In the genomic region with DNA sequence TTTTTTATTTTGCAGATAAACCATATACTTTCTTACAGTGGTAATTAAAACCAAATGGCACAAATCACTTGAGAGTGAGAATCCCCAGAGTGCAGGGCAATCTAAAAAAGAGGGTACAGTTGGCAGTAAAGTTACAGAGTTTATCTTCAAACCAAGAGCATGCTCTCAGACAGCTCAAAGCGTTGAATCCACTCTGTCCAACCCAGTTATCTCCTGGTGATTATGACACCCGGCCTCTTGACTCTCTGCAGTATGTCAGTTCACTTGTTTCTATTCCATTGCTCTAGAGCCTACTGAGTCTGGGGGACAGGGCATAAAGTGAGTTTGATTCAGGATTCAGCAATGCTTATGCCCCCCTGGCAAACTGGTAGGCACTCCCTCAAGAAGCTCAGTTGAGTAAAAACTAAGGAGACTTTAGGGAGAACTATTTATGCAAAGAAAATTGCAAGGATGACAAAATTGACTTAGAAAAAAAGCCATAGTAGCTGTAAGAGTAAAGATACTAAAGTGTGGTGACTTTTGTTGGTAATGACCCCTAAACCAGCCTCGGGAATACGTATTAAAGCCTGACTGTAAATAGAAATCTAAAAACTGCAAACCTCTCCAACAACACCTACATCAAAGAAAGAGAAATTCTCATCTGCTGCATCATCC, we compare ENCODE assay signal across 27 cellular contexts. TPM values are rescaled to one million over a fixed set of nuclear protein-coding genes. Genes with fewer than 3 reads are reported as not detected.
DNase-seq lines count a peak whose midpoint lies in the region; ATAC-seq and TF ChIP-seq lines count a peak whose summit lies in the region.
"Had no signal": no experiment of that assay in that cellular context is flagged by ENCODE, and none has a peak within 500 bp of the region (broad histone marks: within the 10 kb centered on the region; RNA-seq: fewer than 3 reads in every experiment).

No MANE protein-coding gene starts in this region.

- H2AFZ ChIP-seq in parathyroid adenoma: peak overlapping the region; percentile 34

- H3K27me3 ChIP-seq in heart left ventricle (peaks cover 0 to 10% (median 0%) of the 10 kb centered on the region in 9 donors), parathyroid adenoma (ENCODE audit: control insufficient read depth, insufficient read depth, low read length) (no peaks in the 10 kb centered on the region)
- H3K27me3 ChIP-seq: MG63, SJSA1 had no signal

- H3K4me3 ChIP-seq in heart left ventricle (no peak overlapping the region), parathyroid adenoma (ENCODE audit: low read depth, low read length) (no peak overlapping the region), coronary artery (no peak overlapping the region)
- H3K4me3 ChIP-seq: MG63, prostate gland, SJSA1 had no signal

- no peaks in the 10 kb centered on the region for H3K79me2 ChIP-seq in parathyroid adenoma

- peak; percentile 74 to 87 (median 82) for ATAC-seq in heart left ventricle
- ATAC-seq in stimulated activated naive CD8-positive, alpha-beta T cell treated with anti-CD3 and anti-CD28 coated beads, Interleukin-15, Interleukin-2, amounts not matched to agents 100 U/mL and 50 U/mL, for 24 hours: no peak
- ATAC-seq: activated naive CD8-positive, alpha-beta T cell treated with anti-CD3 and anti-CD28 coated beads, Interleukin-2, amount 50 U/mL, for 24 hours; stimulated activated memory B cell treated with anti-CD40 and anti-IgM and Interleukin-4, amounts not matched to agents 10 μg/mL and 1 μg/mL and 100 μg/mL, for 72 hours had no signal

- 52 to 67% (median 54%) methylated on average over 4 of the region's 4 CpGs for WGBS in heart left ventricle, 4 donors

- H3K4me1 ChIP-seq in heart left ventricle (peaks cover 0 to 15% (median 5%) of the 10 kb centered on the region in 12 donors), parathyroid adenoma (no peaks in the 10 kb centered on the region)
- H3K4me1 ChIP-seq: prostate gland, SJSA1 had no signal

- H3K27ac ChIP-seq in heart left ventricle (no peak overlapping the region), parathyroid adenoma (no peak overlapping the region), coronary artery (no peak overlapping the region)
- H3K27ac ChIP-seq: prostate gland, SJSA1 had no signal

- no peak for TF ChIP-seq POLR2A in heart left ventricle (IDR thresholded peaks at IDR 0.05)

- no peak overlapping the region for H3K9ac ChIP-seq in parathyroid adenoma

- peaks cover 0 to 9% (median 5%) of the 10 kb centered on the region in 12 donors for H3K9me3 ChIP-seq in heart left ventricle
- no peaks in the 10 kb centered on the region for H3K9me3 ChIP-seq in parathyroid adenoma (ENCODE audit: control insufficient read depth, low read length)
- H3K9me3 ChIP-seq: MG63, prostate gland, SJSA1 had no signal

- TF ChIP-seq CTCF in heart left ventricle (IDR thresholded peaks at IDR 0.05) (no peak), parathyroid adenoma (IDR thresholded peaks at IDR 0.05) (no peak), coronary artery (IDR thresholded peaks at IDR 0.05) (no peak)

- no peak overlapping the region for H3K4me2 ChIP-seq in parathyroid adenoma (ENCODE audit: low read length)

- intact Hi-C loops in heart left ventricle (cut with DNase I): loop anchor here (5.0 to 10.0 kb wide), 11 partner anchors 57 to 1027 kb away; partner anchors contain the start of genes SGCE (in 4 of the 10) and CASD1 (in 1 of the 10)

- DNase-seq in NCI-H748 (lab: John Stamatoyannopoulos, UW; ENCODE audit: unreplicated experiment): peak; percentile 25
- no peak for DNase-seq in NCI-H748 treated with DMSO at 0.1 percent for 48 hours (lab: John Stamatoyannopoulos, UW)
- DNase-seq in NCI-H1092 treated with DMSO at 0.1 percent for 48 hours (lab: John Stamatoyannopoulos, UW): peak; percentile 83
- DNase-seq in heart left ventricle: peak in 1 of 5 donors; percentile 25
- DNase-seq in activated naive CD4-positive, alpha-beta T cell treated with Interleukin-2 at 50 U/mL for 16 hours: no peak
- no peak for DNase-seq in coronary artery (ENCODE audit: low spot score)
- no peak for DNase-seq in stimulated activated naive CD8-positive, alpha-beta T cell treated with anti-CD3 and anti-CD28 coated beads, Interleukin-15, Interleukin-2, amounts not matched to agents 100 U/mL and 50 U/mL, for 24 hours
- DNase-seq: activated CD4-positive, alpha-beta T cell treated with anti-CD3 and anti-CD28 coated beads, Interleukin-2, amount 50 U/mL, for 48 hours; activated naive CD8-positive, alpha-beta T cell treated with anti-CD3 and anti-CD28 coated beads, Interleukin-2, amount 50 U/mL, for 24 hours; activated T-cell treated with anti-CD3 and anti-CD28 coated beads, Interleukin-2, amount 50 U/mL, for 48 hours; AML-193; CD4-positive, alpha-beta T cell; erythroblast; glutamatergic neuron; GOT3; islet precursor cell; MG63; NCI-H2081; NCI-H345; nucleus accumbens; substantia nigra; T-helper 1 cell had no signal

- H3K36me3 ChIP-seq in heart left ventricle (no peaks in the 10 kb centered on the region), parathyroid adenoma (ENCODE audit: control insufficient read depth, insufficient read depth, low read length) (no peaks in the 10 kb centered on the region)
- H3K36me3 ChIP-seq: MG63, prostate gland, SJSA1 had no signal

RNA-seq across cellular contexts. Expression of gene COL1A2, which starts 55.5 kb away (rescaled TPM):
- 100 to 1,000 TPM in 5 of 9 donors, 10 to 100 TPM in 4; 65.7 to 615 (median 104) TPM for total RNA-seq in heart left ventricle
- 100 to 1,000 TPM in 1 of 2 donors, 10 to 100 TPM in 1; 33.1 to 141 TPM for polyA plus RNA-seq in heart left ventricle
- total RNA-seq: HT-29 had no signal

RNA-seq across cellular contexts. Expression of gene CASD1, which starts 59.4 kb away (rescaled TPM):
- 10 to 100 TPM; 14.3 to 24.3 (median 17.2) TPM for total RNA-seq in heart left ventricle
- 10 to 100 TPM in 1 of 2 donors, 1 to 10 TPM in 1; 9.5 to 12.1 TPM for polyA plus RNA-seq in heart left ventricle

Comparison
In these comparisons a context has a peak if more than half of its experiments do, and no peak if none do; other contexts are left out.
1. DNase-seq: peak in NCI-H748 (single experiment) and NCI-H1092 treated with DMSO at 0.1 percent for 48 hours (single experiment); none in NCI-H748 treated with DMSO at 0.1 percent for 48 hours (single experiment), activated naive CD4-positive, alpha-beta T cell treated with Interleukin-2 at 50 U/mL for 16 hours (single experiment), coronary artery (single experiment) and stimulated activated naive CD8-positive, alpha-beta T cell treated with anti-CD3 and anti-CD28 coated beads, Interleukin-15, Interleukin-2, amounts not matched to agents 100 U/mL and 50 U/mL, for 24 hours (single experiment).